24 cellular contexts compared by ENCODE assay signal in the genomic region with DNA sequence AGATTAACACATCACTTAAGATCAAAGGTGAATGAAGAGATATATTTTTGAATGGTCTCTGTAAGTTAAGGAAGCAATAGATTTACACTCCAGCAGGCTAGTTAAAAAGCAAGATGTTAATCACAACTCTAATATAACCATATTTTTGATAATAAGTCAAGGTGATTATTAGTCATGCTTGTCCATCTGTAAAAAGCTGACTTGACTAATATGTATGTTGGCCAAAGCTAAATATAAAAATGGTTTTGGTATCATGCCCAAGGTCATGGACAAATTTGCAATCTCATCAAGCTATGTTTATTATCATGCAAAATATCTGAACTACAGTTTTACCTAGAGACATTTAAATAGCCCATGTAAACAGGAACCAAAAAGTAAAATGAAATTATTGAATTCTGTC.
"Had no signal": no experiment of that assay in that cellular context is flagged by ENCODE, and none has a peak within 500 bp of the region (broad histone marks: within the 10 kb centered on the region; RNA-seq: fewer than 3 reads in every experiment).

No MANE protein-coding gene starts in this region.

- H3K4me2 ChIP-seq: hepatocyte had no signal

- H3K9me3 ChIP-seq: esophagus muscularis mucosa, gastroesophageal sphincter, heart left ventricle, left lung, lower lobe of right lung, mucosa of descending colon had no signal

- H3K36me3 ChIP-seq: esophagus muscularis mucosa, gastroesophageal sphincter, heart left ventricle, left lung, lower lobe of right lung had no signal

- H3K27ac ChIP-seq: esophagus muscularis mucosa, foreskin keratinocyte, gastroesophageal sphincter, heart left ventricle, hepatocyte, left lung, lower lobe of right lung had no signal

- H2AFZ ChIP-seq: hepatocyte had no signal

- ATAC-seq: foreskin keratinocyte, gastroesophageal sphincter, heart left ventricle, left cardiac atrium, left lung, left ventricle myocardium superior, lower lobe of right lung, mucosa of descending colon had no signal

- H3K27me3 ChIP-seq: dorsolateral prefrontal cortex, esophagus muscularis mucosa, foreskin keratinocyte, gastroesophageal sphincter, heart left ventricle, hepatocyte, left lung had no signal

- H3K4me1 ChIP-seq: esophagus muscularis mucosa, left lung, lower lobe of right lung had no signal

- H3K4me3 ChIP-seq: coronary artery, dorsolateral prefrontal cortex, esophagus muscularis mucosa, gastroesophageal sphincter, heart left ventricle, hepatocyte, left lung, lower lobe of right lung, mucosa of descending colon had no signal

- H3K79me2 ChIP-seq: hepatocyte had no signal

- FAIRE-seq: colon, endothelial cell of umbilical vein, frontal cortex, kidney had no signal

- DNase-seq: dermis blood vessel endothelial cell; dorsolateral prefrontal cortex; effector CD4-positive, alpha-beta T cell; effector memory CD4-positive, alpha-beta T cell; foreskin keratinocyte; heart left ventricle; hypothalamus; immature natural killer cell; islet precursor cell; kidney; kidney glomerular epithelial cell; left cardiac atrium; left lung; left ventricle myocardium superior; lower lobe of right lung; mesenchymal stem cell; mucosa of descending colon had no signal
